ENCODE assay signal across 9 cellular contexts in the genomic region with DNA sequence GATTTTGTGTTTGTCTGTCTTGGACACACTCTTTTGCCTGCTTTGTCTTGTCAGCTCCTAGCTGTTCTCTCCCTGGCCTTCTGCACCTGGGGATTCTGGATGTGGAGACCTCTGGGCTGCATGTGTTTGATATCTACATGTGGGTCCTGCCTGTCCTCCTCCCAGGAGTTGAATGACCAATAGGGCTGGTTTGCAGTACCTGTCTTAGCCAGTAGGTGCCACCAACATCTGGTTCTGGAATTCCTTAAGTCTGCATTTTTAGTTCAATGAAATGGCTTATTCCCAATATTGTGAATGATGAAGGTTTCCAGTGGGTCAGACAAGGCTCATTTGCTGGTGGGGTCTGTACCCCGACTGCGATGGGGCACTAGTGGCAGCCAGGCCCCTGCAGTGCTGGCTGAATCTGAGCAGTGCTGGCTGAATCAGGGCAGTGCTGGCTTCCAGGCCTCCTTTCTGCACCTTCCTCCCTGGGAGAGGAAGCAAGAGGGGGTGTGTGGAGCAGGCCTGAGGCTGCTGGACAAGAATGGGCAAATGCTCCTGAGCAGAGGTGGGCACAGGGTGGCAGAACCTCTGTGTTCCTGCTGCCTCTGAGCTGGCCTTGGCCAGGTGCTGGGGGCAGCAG.
DNase-seq lines count a peak whose midpoint lies in the region; ATAC-seq and TF ChIP-seq lines count a peak whose summit lies in the region.
"Had no signal": no experiment of that assay in that cellular context is flagged by ENCODE, and none has a peak within 500 bp of the region (broad histone marks: within the 10 kb centered on the region; RNA-seq: fewer than 3 reads in every experiment).

No MANE protein-coding gene starts in this region.

- no peak overlapping the region for H3K27ac Mint-ChIP-seq in activated T-cell treated with anti-CD3 and anti-CD28 coated beads, Interleukin-2, amount 50 U/mL, for 72 hours
- H3K27ac Mint-ChIP-seq: activated naive CD8-positive, alpha-beta T cell treated with anti-CD3 and anti-CD28 coated beads, Interleukin-2, amount 10 ng/mL, durations not matched to agents 7 days and 5 days had no signal

- H3K9me3 Mint-ChIP-seq in activated T-cell treated with anti-CD3 and anti-CD28 coated beads, Interleukin-2, amount 50 U/mL, for 72 hours, result peaks cover 0 to 4% of the 10 kb centered on the region in 2 donors
- H3K9me3 Mint-ChIP-seq: activated naive CD8-positive, alpha-beta T cell treated with anti-CD3 and anti-CD28 coated beads, Interleukin-2, amount 10 ng/mL, durations not matched to agents 7 days and 5 days had no signal

- CTCF ChIA-PET in A673 (lab: Charles Lee), result no interaction called here

- H3K36me3 Mint-ChIP-seq in activated T-cell treated with anti-CD3 and anti-CD28 coated beads, Interleukin-2, amount 50 U/mL, for 72 hours (ENCODE audit: insufficient read depth in 2 of 2), result peaks cover 0 to 4% of the 10 kb centered on the region in 2 donors
- H3K36me3 Mint-ChIP-seq: activated naive CD8-positive, alpha-beta T cell treated with anti-CD3 and anti-CD28 coated beads, Interleukin-2, amount 10 ng/mL, durations not matched to agents 7 days and 5 days had no signal

- in situ Hi-C loops in SK-MEL-5 (cut with HindIII; ENCODE audit: low pct_unique_long_range_greater_than_20kb, low sequenced_read_pairs), result no loop called here

- intact Hi-C loops in A673 (cut with micrococcal nuclease; ENCODE audit: unreplicated experiment), result no loop called here

- H3K4me3 ChIP-seq in A673 (ENCODE audit: low read depth, low read length, poor library complexity, severe bottlenecking) (no peak overlapping the region), iPS DF 6.9 (ENCODE audit: low read length) (no peak overlapping the region)
- no peak overlapping the region for H3K4me3 ChIP-seq in effector memory CD4-positive, alpha-beta T cell (ENCODE audit: insufficient read depth, low read depth, low read length, poor library complexity, severe bottlenecking)

- peak; percentile 58 for DNase-seq in A673 (ENCODE audit: low spot score)
- DNase-seq in GM10266 (ENCODE audit: extremely low spot score), result no peak
- DNase-seq in SK-MEL-5 (ENCODE audit: low read depth, low spot score), result peak; percentile 63
- DNase-seq in iPS DF 6.9 (ENCODE audit: low read depth, low spot score), result peak; percentile 35
- no peak for DNase-seq in effector memory CD4-positive, alpha-beta T cell
- DNase-seq in stimulated activated naive CD4-positive, alpha-beta T cell treated with Interleukin-2 at 50 U/mL for 16 hours (lab: John Stamatoyannopoulos, UW), result no peak
- DNase-seq in activated T-cell treated with anti-CD3 and anti-CD28 coated beads, Interleukin-2, amount 50 U/mL, for 72 hours, result no peak
- DNase-seq: activated naive CD8-positive, alpha-beta T cell treated with anti-CD3 and anti-CD28 coated beads, Interleukin-2, amount 10 ng/mL, durations not matched to agents 7 days and 5 days had no signal

- H3K27me3 ChIP-seq in A673 (replicated peaks; ENCODE audit: insufficient read depth, low read depth, low read length, poor library complexity), result no peaks in the 10 kb centered on the region
- H3K27me3 ChIP-seq in iPS DF 6.9 (ENCODE audit: control insufficient read depth, insufficient read depth, low read length), result no peaks in the 10 kb centered on the region
- H3K27me3 ChIP-seq in effector memory CD4-positive, alpha-beta T cell (replicated peaks; ENCODE audit: control insufficient read depth, insufficient read depth, low read length, poor library complexity, severe bottlenecking), result no peaks in the 10 kb centered on the region

- H3K9me3 ChIP-seq in A673 (ENCODE audit: low read depth, low read length, poor library complexity, severe bottlenecking), result peaks cover 12% of the 10 kb centered on the region
- no peaks in the 10 kb centered on the region for H3K9me3 ChIP-seq in iPS DF 6.9 (ENCODE audit: control insufficient read depth, insufficient read depth, low read length)
- H3K9me3 ChIP-seq in effector memory CD4-positive, alpha-beta T cell (ENCODE audit: control insufficient read depth, low read length), result no peaks in the 10 kb centered on the region

- no CpG with 5 or more reads among the region's 2 CpGs for WGBS in iPS DF 6.9 (ENCODE audit: insufficient coverage, insufficient read length)

- POLR2A ChIA-PET in A673 (lab: Charles Lee; ENCODE audit: low non-redundant PET), result no interaction called here

- no peak overlapping the region for H3K4me3 Mint-ChIP-seq in activated T-cell treated with anti-CD3 and anti-CD28 coated beads, Interleukin-2, amount 50 U/mL, for 72 hours
- H3K4me3 Mint-ChIP-seq: activated naive CD8-positive, alpha-beta T cell treated with anti-CD3 and anti-CD28 coated beads, Interleukin-2, amount 10 ng/mL, durations not matched to agents 7 days and 5 days had no signal

- peaks cover 42% of the 10 kb centered on the region for H3K4me1 Mint-ChIP-seq in activated T-cell treated with anti-CD3 and anti-CD28 coated beads, Interleukin-2, amount 50 U/mL, for 72 hours (ENCODE audit: low read depth)

- peaks cover 26% of the 10 kb centered on the region for H3K4me1 ChIP-seq in A673 (ENCODE audit: insufficient read depth, low read length, poor library complexity, severe bottlenecking)
- H3K4me1 ChIP-seq in iPS DF 6.9 (ENCODE audit: control insufficient read depth, insufficient read depth, low read length), result peaks cover 3% of the 10 kb centered on the region; the same call in 1 of the 2 replicates
- peaks cover 52% of the 10 kb centered on the region for H3K4me1 ChIP-seq in effector memory CD4-positive, alpha-beta T cell (ENCODE audit: control insufficient read depth, insufficient read depth, low read length, poor library complexity, severe bottlenecking)

- no peaks in the 10 kb centered on the region for H3K36me3 ChIP-seq in A673 (ENCODE audit: insufficient read depth, low read length, poor library complexity, severe bottlenecking)
- no peaks in the 10 kb centered on the region for H3K36me3 ChIP-seq in iPS DF 6.9 (ENCODE audit: control insufficient read depth, insufficient read depth, low read length)
- H3K36me3 ChIP-seq in effector memory CD4-positive, alpha-beta T cell (ENCODE audit: control insufficient read depth, insufficient read depth, low read length), result no peaks in the 10 kb centered on the region

- ATAC-seq in activated T-cell treated with anti-CD3 and anti-CD28 coated beads, Interleukin-2, amount 50 U/mL, for 72 hours (replicated peaks in 1 of 2), result no peak
- ATAC-seq in GM18870 (IDR thresholded peaks at IDR 0.05; ENCODE audit: unreplicated experiment), result no peak

- H3K27ac ChIP-seq in A673 (ENCODE audit: low read depth, low read length, poor library complexity, severe bottlenecking), result no peak overlapping the region
- H3K27ac ChIP-seq in iPS DF 6.9 (ENCODE audit: low read length), result no peak overlapping the region
- no peak overlapping the region for H3K27ac ChIP-seq in effector memory CD4-positive, alpha-beta T cell (ENCODE audit: insufficient read depth, low read length, poor library complexity, severe bottlenecking)

- BruUV-seq in A673 (replicated peaks; lab: Mats Ljungman, UMichigan), result no TSS peak

- TF ChIP-seq CTCF in A673 (conservative IDR thresholded peaks at IDR 0.05; ENCODE audit: low read depth, low read length) (peak; percentile 63), GM10266 (IDR thresholded peaks at IDR 0.05; ENCODE audit: control insufficient read depth, insufficient read depth, low read depth, missing control alignments) (peak; percentile 45)

- no peaks in the 10 kb centered on the region for H3K27me3 Mint-ChIP-seq in activated T-cell treated with anti-CD3 and anti-CD28 coated beads, Interleukin-2, amount 50 U/mL, for 72 hours (ENCODE audit: low read depth)

Comparison
In these comparisons a context has a peak if more than half of its experiments do, and no peak if none do; other contexts are left out.
1. DNase-seq: peak in A673 (single experiment), SK-MEL-5 (single experiment) and iPS DF 6.9 (single experiment); none in GM10266 (single experiment), effector memory CD4-positive, alpha-beta T cell (0 of 3), stimulated activated naive CD4-positive, alpha-beta T cell treated with Interleukin-2 at 50 U/mL for 16 hours (single experiment) and activated T-cell treated with anti-CD3 and anti-CD28 coated beads, Interleukin-2, amount 50 U/mL, for 72 hours (0 of 2).